25 cellular contexts compared by ENCODE assay signal in the genomic region with DNA sequence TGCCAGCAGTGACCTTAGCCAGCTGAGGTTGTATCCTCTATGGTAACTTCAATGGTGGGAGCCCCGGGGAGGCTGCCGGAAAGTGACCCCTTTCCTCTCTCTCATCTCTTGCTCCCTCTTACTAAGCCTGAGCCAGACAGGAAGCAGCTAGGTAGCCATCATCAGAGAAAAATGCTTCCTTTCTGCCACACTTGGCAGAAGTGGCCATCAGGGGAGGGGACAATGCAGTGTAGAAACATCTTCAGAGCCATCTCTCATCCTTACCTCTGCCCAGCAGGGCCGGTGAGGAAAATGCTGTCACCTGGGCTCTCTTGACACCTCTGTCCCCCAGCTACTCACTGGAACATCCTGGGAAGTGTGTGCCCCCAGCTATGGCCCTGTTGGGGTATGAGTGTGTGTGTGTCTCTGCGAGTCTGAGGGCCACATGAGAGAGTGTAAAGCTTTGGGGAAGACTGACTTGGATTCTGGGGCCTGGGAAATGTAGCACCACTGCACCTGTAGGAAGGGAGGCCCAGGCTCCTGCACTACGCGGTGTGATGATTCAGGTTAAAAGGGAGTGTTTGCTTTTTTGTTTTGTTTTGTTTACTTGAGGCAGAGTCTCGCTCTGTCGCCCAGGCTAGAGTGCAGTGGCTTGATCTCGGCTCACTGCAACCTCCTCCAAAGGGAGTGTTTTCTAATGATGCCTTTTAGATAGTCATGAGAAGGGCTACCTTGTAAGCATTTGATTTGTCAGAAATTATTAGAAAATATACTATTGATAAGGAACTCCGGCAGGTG. TPM values are rescaled to one million over a fixed set of nuclear protein-coding genes. Genes with fewer than 3 reads are reported as not detected.
DNase-seq lines count a peak whose midpoint lies in the region; ATAC-seq and TF ChIP-seq lines count a peak whose summit lies in the region.
"Had no signal": no experiment of that assay in that cellular context is flagged by ENCODE, and none has a peak within 500 bp of the region (broad histone marks: within the 10 kb centered on the region; RNA-seq: fewer than 3 reads in every experiment).

No MANE protein-coding gene starts in this region.

- no peak for ATAC-seq in GM18873 (IDR thresholded peaks at IDR 0.05; ENCODE audit: low FRiP score, unreplicated experiment)
- ATAC-seq: activated CD8-positive, alpha-beta T cell treated with anti-CD3 and anti-CD28 coated beads for 36 hours; activated T-helper 17 cell treated with anti-CD3 and anti-CD28 coated beads, Interleukin-2, amount 50 U/mL, for 72 hours; foreskin keratinocyte; T-helper 17 cell had no signal

- no peak overlapping the region for H3K9ac ChIP-seq in neuronal stem cell (ENCODE audit: low read depth, low read length, poor library complexity)

- H3K9me3 ChIP-seq in neuronal stem cell (replicated peaks in 1 of 2; ENCODE audit: control insufficient read depth in 2 of 2, insufficient read depth in 1 of 2, low read depth in 1 of 2, low read length in 2 of 2) (no peaks in the 10 kb centered on the region), prostate gland (no peaks in the 10 kb centered on the region)
- H3K9me3 ChIP-seq: esophagus muscularis mucosa, ovary, spleen had no signal

- no peak overlapping the region for H3K4me2 ChIP-seq in neuronal stem cell (ENCODE audit: insufficient read depth, low read length, poor library complexity, severe bottlenecking)

- no CpG with 5 or more reads among the region's 10 CpGs for WGBS in neuronal stem cell (ENCODE audit: extremely low coverage in 2 of 2, insufficient read length in 2 of 2, insufficient replicate concordance in 1 of 2), 2 donors
- WGBS in prostate gland: 90% methylated on average over 10 of the region's 10 CpGs

- H3K4me3 ChIP-seq in neuronal stem cell (ENCODE audit: low read length in 2 of 2) (no peak overlapping the region), prostate gland (no peak overlapping the region)
- H3K4me3 ChIP-seq: esophagus muscularis mucosa, ovary had no signal

- intact Hi-C loops in prostate gland (cut with DNase I): no loop called here

- H3K4me1 ChIP-seq in neuronal stem cell (ENCODE audit: control insufficient read depth in 2 of 2, insufficient read depth in 1 of 2, low read depth in 1 of 2, low read length in 2 of 2): peaks cover 6 to 30% of the 10 kb centered on the region in 2 donors
- no peaks in the 10 kb centered on the region for H3K4me1 ChIP-seq in prostate gland (replicated peaks)
- H3K4me1 ChIP-seq: foreskin keratinocyte had no signal

- H2BK15ac ChIP-seq in neuronal stem cell (ENCODE audit: low read length): no peak overlapping the region

- no peak overlapping the region for H2BK5ac ChIP-seq in neuronal stem cell (ENCODE audit: low read length)

- DNase-seq in COLO668 (lab: John Stamatoyannopoulos, UW; ENCODE audit: unreplicated experiment): peak; percentile 17
- peak; percentile 29 for DNase-seq in ELR (ENCODE audit: low read depth)
- DNase-seq in caudate nucleus (lab: John Stamatoyannopoulos, UW): no peak
- DNase-seq in neuronal stem cell (ENCODE audit: low spot score): no peak
- DNase-seq in NCI-H1105 treated with DMSO at 0.1 percent for 48 hours (lab: John Stamatoyannopoulos, UW): no peak
- no peak for DNase-seq in prostate gland (ENCODE audit: low spot score)
- DNase-seq: activated CD4-positive, alpha-beta T cell treated with anti-CD3 and anti-CD28 coated beads for 1 hour; activated CD8-positive, alpha-beta T cell treated with anti-CD3 and anti-CD28 coated beads for 36 hours; cortex of kidney; endodermal cell; foreskin keratinocyte; naive B cell; NCI-H1417; NCI-H2029 treated with DMSO at 0.1 percent for 48 hours; NCI-H446; ovary; spleen; T-helper 17 cell; trophoblast cell had no signal

- TF ChIP-seq POLR2A in prostate gland (IDR thresholded peaks at IDR 0.05): no peak

- peaks cover 0 to 26% (median 0%) of the 10 kb centered on the region in 3 experiments for H3K27me3 ChIP-seq in neuronal stem cell (ENCODE audit: control insufficient read depth in 3 of 3, insufficient read depth in 3 of 3, low read depth in 1 of 3, low read length in 3 of 3)
- H3K27me3 ChIP-seq in prostate gland (replicated peaks; ENCODE audit: insufficient read depth): no peaks in the 10 kb centered on the region
- H3K27me3 ChIP-seq: esophagus muscularis mucosa, ovary had no signal

- no peak overlapping the region for H4K91ac ChIP-seq in neuronal stem cell (ENCODE audit: low read depth, low read length, poor library complexity)

- H3K18ac ChIP-seq in neuronal stem cell (ENCODE audit: low read length): peak overlapping the region; percentile 32

- TF ChIP-seq CTCF in prostate gland (IDR thresholded peaks at IDR 0.05): no peak

- no peak overlapping the region for H4K8ac ChIP-seq in neuronal stem cell (ENCODE audit: low read depth, low read length)

- H2BK12ac ChIP-seq in neuronal stem cell (ENCODE audit: low read length): no peak overlapping the region

- no peak overlapping the region for H2AFZ ChIP-seq in neuronal stem cell (ENCODE audit: low read length)

- H3K14ac ChIP-seq in neuronal stem cell (ENCODE audit: low read length): no peak overlapping the region

- H2AK5ac ChIP-seq in neuronal stem cell (ENCODE audit: low read depth, low read length): peak overlapping the region; percentile 48

- peak overlapping the region; percentile 30 for H3K27ac ChIP-seq in caudate nucleus (ENCODE audit: low read depth, low read length)
- H3K27ac ChIP-seq in neuronal stem cell (replicated peaks; ENCODE audit: low read length): no peak overlapping the region
- no peak overlapping the region for H3K27ac ChIP-seq in prostate gland
- H3K27ac ChIP-seq: esophagus muscularis mucosa, foreskin keratinocyte, ovary, RWPE1 had no signal

- H3K4ac ChIP-seq in neuronal stem cell (ENCODE audit: low read length): no peak overlapping the region

- H3K79me1 ChIP-seq in neuronal stem cell (ENCODE audit: low read depth, low read length): no peaks in the 10 kb centered on the region

- H3K36me3 ChIP-seq in neuronal stem cell (replicated peaks in 1 of 2; ENCODE audit: control insufficient read depth in 2 of 2, insufficient read depth in 2 of 2, low read length in 2 of 2) (no peaks in the 10 kb centered on the region), prostate gland (no peaks in the 10 kb centered on the region)
- H3K36me3 ChIP-seq: ovary had no signal

- no peak overlapping the region for H2BK120ac ChIP-seq in neuronal stem cell (ENCODE audit: low read depth, low read length)

- H3K23ac ChIP-seq in neuronal stem cell (ENCODE audit: low read depth, low read length, poor library complexity): no peak overlapping the region

RNA-seq across cellular contexts. Expression of a gene that starts 48.7 kb away (rescaled TPM):
- polyA plus RNA-seq in neuronal stem cell (2013, experiment 1 of 2): 0.66 TPM
- polyA plus RNA-seq in neuronal stem cell (2013, experiment 2 of 2): 0.66 TPM
- total RNA-seq in prostate gland: 1 to 10 TPM in 1 of 2 donors, not detected in 1; 5.1 TPM
- total RNA-seq: activated CD8-positive, alpha-beta T cell treated with anti-CD3 and anti-CD28 coated beads for 36 hours; activated T-helper 17 cell treated with anti-CD3 and anti-CD28 coated beads, Interleukin-2, amount 50 U/mL, for 72 hours; foreskin keratinocyte; M059J; SK-MEL-5; T-helper 17 cell had no signal
- polyA plus RNA-seq: foreskin keratinocyte had no signal

Comparison
In these comparisons a context has a peak if more than half of its experiments do, and no peak if none do; other contexts are left out.
1. DNase-seq: peak in COLO668 (single experiment) and ELR (single experiment); none in caudate nucleus (0 of 61), neuronal stem cell (single experiment), NCI-H1105 treated with DMSO at 0.1 percent for 48 hours (single experiment) and prostate gland (single experiment).